Comparison of ENCODE assay signal across 17 cellular contexts in the genomic region with DNA sequence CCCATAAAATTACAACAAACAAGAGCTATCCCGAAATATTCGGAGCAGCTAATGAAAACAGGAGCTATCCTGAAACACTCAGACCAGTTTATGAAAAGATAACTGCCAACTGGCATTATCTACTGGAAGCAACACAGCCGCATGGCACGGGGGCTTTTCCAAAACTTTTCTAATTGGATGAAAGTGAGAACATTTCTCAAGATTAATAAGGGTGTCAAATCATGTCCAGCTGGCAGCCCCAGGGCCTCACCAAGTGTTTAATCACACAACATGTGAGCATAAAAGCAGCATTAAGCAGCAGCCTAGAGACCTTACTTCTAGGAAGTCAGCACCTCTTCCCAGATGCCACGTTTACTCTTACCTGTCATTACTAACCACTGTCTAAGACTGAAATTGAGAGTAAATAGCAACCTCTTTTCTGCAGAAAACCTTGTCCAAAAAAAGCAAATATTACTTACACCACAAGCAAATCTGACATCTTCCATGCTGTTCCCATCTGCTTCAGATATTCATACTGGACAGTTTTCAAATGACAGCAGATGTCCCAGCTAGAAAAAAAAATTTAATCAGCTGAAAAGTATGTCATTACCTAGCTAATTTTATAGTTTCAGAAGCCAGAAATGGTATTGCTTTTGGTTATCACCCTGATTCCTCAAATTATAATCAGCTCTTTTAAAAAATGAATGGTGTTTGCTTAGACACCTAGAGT.
DNase-seq lines count a peak whose midpoint lies in the region; ATAC-seq, FAIRE-seq and TF ChIP-seq lines count a peak whose summit lies in the region.
"Had no signal": no experiment of that assay in that cellular context is flagged by ENCODE, and none has a peak within 500 bp of the region (broad histone marks: within the 10 kb centered on the region; RNA-seq: fewer than 3 reads in every experiment).

No MANE protein-coding gene starts in this region.

- H3K36me3 ChIP-seq in H1 (ENCODE audit: control insufficient read depth in 2 of 4, insufficient read depth in 4 of 4, low read length in 3 of 4), result no peaks in the 10 kb centered on the region

- CTCF ChIA-PET in H1 (lab: Charles Lee; ENCODE audit: partially characterized antibody), result interaction anchor here (0.6 to 1.0 kb wide), 4 partner anchors 329 to 1063 kb away, joined by 3 read pairs; no protein-coding TSS in a partner anchor

- no peak overlapping the region for H3K23ac ChIP-seq in H1 (ENCODE audit: insufficient read length)

- H2BK120ac ChIP-seq in H1 (replicated peaks; ENCODE audit: low read depth, low read length), result no peak overlapping the region

- no peak overlapping the region for H3K18ac ChIP-seq in H1 (ENCODE audit: extremely low read depth, low read length)

- no peak overlapping the region for H3K56ac ChIP-seq in H1 (replicated peaks; ENCODE audit: insufficient read length, low read depth, low read length)

- TF ChIP-seq CTCF in HFFc6 (IDR thresholded peaks at IDR 0.05), result no peak
- TF ChIP-seq CTCF in H1 (IDR thresholded peaks at IDR 0.05; ENCODE audit: control extremely low read depth in 1 of 3, insufficient read depth in 1 of 3, low read depth in 1 of 3, low read length in 3 of 3), result no peak

- H3K27ac ChIP-seq in H1 (ENCODE audit: low read depth, low read length), result no peak overlapping the region

- H3K4me3 ChIP-seq in H1 (ENCODE audit: extremely low read depth in 1 of 4, insufficient read depth in 2 of 4, low read depth in 3 of 4, low read length in 4 of 4), result no peak overlapping the region

- H3K23me2 ChIP-seq in H1 (ENCODE audit: low read depth, low read length), result no peaks in the 10 kb centered on the region

- H3K4ac ChIP-seq in H1 (replicated peaks; ENCODE audit: insufficient read length, low read depth, low read length), result no peak overlapping the region

- no peak for ATAC-seq in HG02973 (IDR thresholded peaks at IDR 0.05; ENCODE audit: unreplicated experiment)
- ATAC-seq: HepG2 had no signal

- no peak overlapping the region for H2AK5ac ChIP-seq in H1 (ENCODE audit: low read depth, low read length)

- no peaks in the 10 kb centered on the region for H4K20me1 ChIP-seq in H1 (replicated peaks in 1 of 2; ENCODE audit: control insufficient read depth in 1 of 2, insufficient read depth in 2 of 2, low read length in 2 of 2)

- no peaks in the 10 kb centered on the region for H3K79me2 ChIP-seq in H1 (ENCODE audit: control insufficient read depth in 1 of 2, insufficient read depth in 2 of 2, low read length in 2 of 2)

- WGBS in H1 (ENCODE audit: extremely low coverage in 1 of 2, insufficient coverage in 1 of 2, insufficient read length in 1 of 2, insufficient replicate concordance in 2 of 2, low coverage in 1 of 2, low lambda C conversion rate in 2 of 2, missing lambda C conversion rate in 1 of 2), 2 experiments, result 96% methylated on average over 5 of the region's 5 CpGs; no CpG with 5 or more reads in 1 of the 2 experiments

- H2BK5ac ChIP-seq in H1 (ENCODE audit: low read depth, low read length), result no peak overlapping the region

- TF ChIP-seq EP300 in H1 (IDR thresholded peaks at IDR 0.05; ENCODE audit: borderline replicate concordance in 1 of 2, low read depth in 2 of 2, low read length in 2 of 2), result no peak

- no peaks in the 10 kb centered on the region for H3K27me3 ChIP-seq in H1 (replicated peaks in 1 of 4; ENCODE audit: control insufficient read depth in 3 of 4, extremely low read depth in 1 of 4, insufficient read depth in 3 of 4, low read length in 3 of 4)

- H3K4me3 Mint-ChIP-seq in HFFc6, result peak overlapping the region; percentile 13; the same call in 1 of the 2 replicates

- no peak overlapping the region for H2BK20ac ChIP-seq in H1 (ENCODE audit: low read length)

- H2BK15ac ChIP-seq in H1 (ENCODE audit: low read length), result no peak overlapping the region

- H3K9me3 ChIP-seq in H1 (ENCODE audit: insufficient read depth in 2 of 2, low read depth in 1 of 2, low read length in 1 of 2), result no peaks in the 10 kb centered on the region

- H4K91ac ChIP-seq in H1 (replicated peaks; ENCODE audit: insufficient read length, low read length), result no peak overlapping the region

- no peak overlapping the region for H3K14ac ChIP-seq in H1 (ENCODE audit: insufficient read length)

- H4K8ac ChIP-seq in H1 (ENCODE audit: extremely low read depth, insufficient read depth, low read length), result no peak overlapping the region

- H3K79me1 ChIP-seq in H1 (ENCODE audit: low read depth, low read length), result no peaks in the 10 kb centered on the region

- no peak overlapping the region for H2BK12ac ChIP-seq in H1 (ENCODE audit: low read depth, low read length)

- TF ChIP-seq POLR2A in H1 (IDR thresholded peaks at IDR 0.05; ENCODE audit: control extremely low read depth in 1 of 2, low read depth in 2 of 2, low read length in 2 of 2), result no peak

- H3K36me3 Mint-ChIP-seq in HFFc6 (ENCODE audit: low read depth), result no peaks in the 10 kb centered on the region

- 0 out of 2 replicates have a peak overlapping the region, but pooled peaks have one; percentile 44 for H2AFZ ChIP-seq in H1 (ENCODE audit: low read length)

- H3K4me1 Mint-ChIP-seq in HFFc6 (ENCODE audit: low read depth), result peaks cover 9% of the 10 kb centered on the region; the same call in 1 of the 2 replicates

- no peaks in the 10 kb centered on the region for H3K4me1 ChIP-seq in H1 (replicated peaks in 1 of 4; ENCODE audit: control insufficient read depth in 3 of 4, insufficient read depth in 4 of 4, low read length in 3 of 4)

- no peak for FAIRE-seq in H1 (lab: Jason Lieb, UNC)
- FAIRE-seq: HepG2 had no signal

- H3K4me2 ChIP-seq in H1 (ENCODE audit: insufficient read depth in 1 of 2, low read depth in 2 of 2, low read length in 2 of 2), result no peak overlapping the region

- H3K9ac ChIP-seq in H1 (replicated peaks in 1 of 4; ENCODE audit: extremely low read depth in 1 of 4, low read depth in 3 of 4, low read length in 3 of 4), result no peak overlapping the region

- no peaks in the 10 kb centered on the region; the same call in 1 of the 2 replicates for H3K9me3 Mint-ChIP-seq in HFFc6

- TF ChIP-seq RAD21 in H1 (IDR thresholded peaks at IDR 0.05 in 1 of 2, conservative IDR thresholded peaks at IDR 0.05 in 1 of 2; ENCODE audit: low read depth in 2 of 2, low read length in 2 of 2), result no peak

- H3K27ac Mint-ChIP-seq in HFFc6, result no peak overlapping the region

- no peak overlapping the region for H4K5ac ChIP-seq in H1 (ENCODE audit: insufficient read length, low read depth, low read length)

- no peaks in the 10 kb centered on the region for H3K27me3 Mint-ChIP-seq in HFFc6 (ENCODE audit: insufficient read depth)

- POLR2A ChIA-PET in H1 (lab: Charles Lee; ENCODE audit: partially characterized antibody), result no interaction called here

- DNase-seq in HFFc6, result no peak
- DNase-seq in NCI-H82 treated with DMSO at 0.1 percent for 48 hours (lab: John Stamatoyannopoulos, UW; ENCODE audit: unreplicated experiment), result peak; percentile 73
- no peak for DNase-seq in H1 (ENCODE audit: low read depth in 1 of 2, low spot score in 2 of 2)
- peak; percentile 9 for DNase-seq in retina
- no peak for DNase-seq in dermis blood vessel endothelial cell
- DNase-seq in stimulated activated naive CD4-positive, alpha-beta T cell treated with Interleukin-2 at 50 U/mL for 16 hours (lab: John Stamatoyannopoulos, UW), result no peak
- DNase-seq: COR-L47; HCEC 1CT; NCI-H1048; NCI-H1436 treated with DMSO at 0.1 percent for 48 hours; NCI-H2081 treated with DMSO at 0.1 percent for 48 hours; NCI-H524 treated with DMSO at 0.1 percent for 48 hours; NK-92 treated with Interleukin-12 subunit alpha and Interleukin-12 subunit beta, amount 100 ng/mL, for 24 hours; OCI-M1; SHP77 treated with DMSO at 0.1 percent for 48 hours had no signal

TF ChIP-seq in H1, 55 proteins besides CTCF, POLR2A, EP300 and RAD21 (continues in another document):
- no peak for TF ChIP-seq POU5F1 (IDR thresholded peaks at IDR 0.05; ENCODE audit: low read depth, low read length)
- no peak for TF ChIP-seq SRF (IDR thresholded peaks at IDR 0.05; ENCODE audit: low read depth, low read length)
- TF ChIP-seq EZH2 (IDR thresholded peaks at IDR 0.05; ENCODE audit: low read depth, low read length, severe bottlenecking), result no peak

Comparison
In these comparisons a context has a peak if more than half of its experiments do, and no peak if none do; other contexts are left out.
1. DNase-seq: peak in NCI-H82 treated with DMSO at 0.1 percent for 48 hours (single experiment) and retina (single experiment); none in HFFc6 (single experiment), H1 (0 of 2), dermis blood vessel endothelial cell (single experiment) and stimulated activated naive CD4-positive, alpha-beta T cell treated with Interleukin-2 at 50 U/mL for 16 hours (single experiment).